Comparison of ENCODE assay signal across 8 cellular contexts in the genomic region with DNA sequence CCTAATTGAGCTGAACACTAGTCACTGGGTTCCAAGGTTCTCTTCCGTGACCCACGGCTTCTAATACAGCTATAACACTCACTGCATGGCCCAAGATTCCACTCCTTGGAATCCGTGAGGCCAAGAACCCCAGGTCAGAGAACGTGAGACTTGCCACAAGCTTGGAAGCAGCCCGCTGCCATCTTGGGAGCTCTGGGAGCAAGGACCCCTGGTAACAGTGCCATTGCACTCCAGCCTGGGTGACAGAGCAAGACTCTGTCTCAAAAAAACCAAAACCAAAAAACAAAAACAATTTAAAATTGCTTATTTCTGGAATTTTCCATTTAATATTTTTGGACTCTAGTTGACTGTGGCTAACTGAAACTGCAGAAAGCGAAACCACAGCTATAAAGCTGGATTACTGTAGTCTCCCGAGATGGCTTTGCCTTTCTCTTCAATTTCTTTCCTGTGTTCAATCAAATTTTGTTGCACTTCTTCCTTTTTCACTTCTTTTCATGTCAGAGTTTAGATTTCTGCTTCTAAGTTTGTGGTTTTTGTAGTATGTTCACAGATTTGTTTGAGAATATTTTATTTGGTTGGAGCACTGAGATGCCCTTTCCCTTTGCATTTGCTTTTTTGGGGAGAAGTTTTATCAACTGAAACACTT. TPM values are rescaled to one million over a fixed set of nuclear protein-coding genes. Genes with fewer than 3 reads are reported as not detected.
DNase-seq lines count a peak whose midpoint lies in the region; TF ChIP-seq lines count a peak whose summit lies in the region.

No MANE protein-coding gene starts in this region.

- peak overlapping the region; percentile 64 for H3K4me2 ChIP-seq in DOHH2 (ENCODE audit: low read length)

- DNase-seq in HL-60 (ENCODE audit: low read depth in 1 of 2, low spot score in 1 of 2) (no peak), adipocyte (ENCODE audit: low read depth) (no peak), AG08396 (ENCODE audit: low spot score) (no peak), NCI-H1105 (lab: John Stamatoyannopoulos, UW) (no peak), SW 1271 (lab: John Stamatoyannopoulos, UW) (no peak), ovary (no peak)

- H3K4me1 ChIP-seq in DOHH2 (ENCODE audit: control insufficient read depth, low read length) = peaks cover 25% of the 10 kb centered on the region
- H3K4me1 ChIP-seq in adipocyte (ENCODE audit: control insufficient read depth, insufficient read depth, low read length) = no peaks in the 10 kb centered on the region
- H3K4me1 ChIP-seq in rectal smooth muscle tissue (ENCODE audit: control insufficient read depth, insufficient read depth, low read length) = no peaks in the 10 kb centered on the region
- no peaks in the 10 kb centered on the region for H3K4me1 ChIP-seq in ovary (ENCODE audit: insufficient read depth)

- H3K9ac ChIP-seq in adipocyte (ENCODE audit: low read length) = peak overlapping the region; percentile 56
- H3K9ac ChIP-seq in rectal smooth muscle tissue (ENCODE audit: low read length) = no peak overlapping the region

- peaks cover 80% of the 10 kb centered on the region for H3K79me2 ChIP-seq in DOHH2 (ENCODE audit: control insufficient read depth, low read length)

- no peak for TF ChIP-seq POLR2A in ovary (IDR thresholded peaks at IDR 0.05)

- TF ChIP-seq EP300 in ovary (IDR thresholded peaks at IDR 0.05) = no peak

- H3K36me3 ChIP-seq in DOHH2 (ENCODE audit: control insufficient read depth, low read length) = 0 out of 2 replicates have a peak, but pooled peaks cover 2% of the 10 kb centered on the region
- no peaks in the 10 kb centered on the region for H3K36me3 ChIP-seq in adipocyte (ENCODE audit: control insufficient read depth, insufficient read depth, low read length, severe bottlenecking)
- no peaks in the 10 kb centered on the region for H3K36me3 ChIP-seq in rectal smooth muscle tissue (ENCODE audit: control insufficient read depth, insufficient read depth, low read length)
- no peaks in the 10 kb centered on the region for H3K36me3 ChIP-seq in ovary

- H3K9me2 ChIP-seq in DOHH2 (replicated peaks; ENCODE audit: control insufficient read depth, low read length) = no peaks in the 10 kb centered on the region

- peaks cover 3% of the 10 kb centered on the region; the same call in 1 of the 2 replicates for H3F3A ChIP-seq in DOHH2 (ENCODE audit: control insufficient read depth, insufficient read depth)

- WGBS in ovary, 3 donors = 91 to 94% (median 94%) methylated on average over 7 of the region's 7 CpGs

- H3K27me3 ChIP-seq in DOHH2 (ENCODE audit: control insufficient read depth, low read length) = no peaks in the 10 kb centered on the region
- no peaks in the 10 kb centered on the region for H3K27me3 ChIP-seq in HL-60 (ENCODE audit: insufficient read depth, poor library complexity, severe bottlenecking)
- no peaks in the 10 kb centered on the region for H3K27me3 ChIP-seq in adipocyte (replicated peaks; ENCODE audit: control insufficient read depth, insufficient read depth, low read length)
- H3K27me3 ChIP-seq in rectal smooth muscle tissue (ENCODE audit: control insufficient read depth, insufficient read depth, low read length) = no peaks in the 10 kb centered on the region
- H3K27me3 ChIP-seq in ovary = no peaks in the 10 kb centered on the region

- H3K27ac ChIP-seq in DOHH2 (ENCODE audit: low read depth, low read length) (peak overlapping the region; percentile 40), HL-60 (replicated peaks) (peak overlapping the region; percentile 40), rectal smooth muscle tissue (ENCODE audit: low read depth, low read length) (no peak overlapping the region), ovary (no peak overlapping the region)

- TF ChIP-seq CTCF in DOHH2 (IDR thresholded peaks at IDR 0.05; ENCODE audit: low read depth, low read length, poor library complexity, severe bottlenecking) = no peak
- no peak for TF ChIP-seq CTCF in HL-60 (IDR thresholded peaks at IDR 0.05; ENCODE audit: insufficient read depth, low read length)
- TF ChIP-seq CTCF in ovary (IDR thresholded peaks at IDR 0.05) = no peak

- H3K4me3 ChIP-seq in DOHH2 (ENCODE audit: low read length) = peak overlapping the region; percentile 47
- H3K4me3 ChIP-seq in HL-60 (replicated peaks; ENCODE audit: insufficient read depth, low read length) = peak overlapping the region; percentile 17
- peak overlapping the region; percentile 54 for H3K4me3 ChIP-seq in adipocyte (ENCODE audit: low read length)
- H3K4me3 ChIP-seq in rectal smooth muscle tissue (ENCODE audit: low read length) = peak overlapping the region; percentile 28
- no peak overlapping the region for H3K4me3 ChIP-seq in ovary

- H3K9me3 ChIP-seq in DOHH2 (ENCODE audit: control insufficient read depth, insufficient read depth, low read length) = no peaks in the 10 kb centered on the region
- peaks cover 8% of the 10 kb centered on the region for H3K9me3 ChIP-seq in adipocyte (ENCODE audit: control insufficient read depth, low read length)
- H3K9me3 ChIP-seq in ovary = no peaks in the 10 kb centered on the region

- intact Hi-C loops in ovary (cut with DNase I) = no loop called here

- H4K20me1 ChIP-seq in DOHH2 (ENCODE audit: control insufficient read depth, insufficient read depth, low read depth, low read length) = peaks cover 3% of the 10 kb centered on the region; the same call in 1 of the 2 replicates

RNA-seq across cellular contexts. Expression of gene DDHD1, which starts 44.7 kb away (rescaled TPM):
- 10 to 100 TPM; 13.9 to 21.9 (median 19.1) TPM for total RNA-seq in ovary
- polyA plus RNA-seq in ovary = 1 to 10 TPM; 4.6 to 7.9 TPM

Comparison
In these comparisons a context has a peak if more than half of its experiments do, and no peak if none do; other contexts are left out.
1. H3K27ac ChIP-seq: peak in DOHH2 (single experiment) and HL-60 (single experiment); none in rectal smooth muscle tissue (single experiment) and ovary (0 of 2).